Comparison of ENCODE assay signal across 30 cellular contexts in genomic region chr3:127585813-127586165, GRCh38.
"Had no signal": no experiment of that assay in that cellular context is flagged by ENCODE, and none has a peak within 500 bp of the region (broad histone marks: within the 10 kb centered on the region; RNA-seq: fewer than 3 reads in every experiment).

No MANE protein-coding gene starts in this region.

- H3K4me3 ChIP-seq: SJSA1 had no signal

- H3K27ac ChIP-seq: SJSA1 had no signal

- H3K27me3 Mint-ChIP-seq: activated B cell treated with CpG ODN at 0.5 μM for 24 hours; activated CD4-positive, alpha-beta memory T cell treated with anti-CD3 and anti-CD28 coated beads for 36 hours; activated naive CD4-positive, alpha-beta T cell treated with anti-CD3 and anti-CD28 coated beads, Interleukin-2, amount 10 ng/mL, durations not matched to agents 7 days and 5 days; activated naive CD8-positive, alpha-beta T cell; activated naive CD8-positive, alpha-beta T cell treated with anti-CD3 and anti-CD28 coated beads, Interleukin-2, amount 50 U/mL, for 24 hours; T-cell had no signal

- ATAC-seq: activated naive CD8-positive, alpha-beta T cell treated with anti-CD3 and anti-CD28 coated beads, Interleukin-2, amount 50 U/mL, for 24 hours; activated T-cell treated with anti-CD3 and anti-CD28 coated beads, Interleukin-2, amount 50 U/mL, for 4 hours; Panc1; T-cell had no signal

- H3K9me3 ChIP-seq: SJSA1, SK-N-SH had no signal

- H3K27me3 ChIP-seq: SJSA1 had no signal

- DNase-seq: activated B cell treated with CpG ODN at 0.5 μM for 24 hours; activated CD4-positive, alpha-beta memory T cell treated with anti-CD3 and anti-CD28 coated beads for 36 hours; activated CD4-positive, alpha-beta T cell treated with anti-CD3 and anti-CD28 coated beads for 4 hours; activated CD4-positive, alpha-beta T cell treated with anti-CD3 and anti-CD28 coated beads, Interleukin-2, amount 50 U/mL, for 1 hour; activated CD4-positive, CD25-positive, alpha-beta regulatory T cell treated with anti-CD3 and anti-CD28 coated beads, Interleukin-2, amount 50 U/mL, for 72 hours; activated CD8-positive, alpha-beta memory T cell treated with anti-CD3 and anti-CD28 coated beads, Interleukin-2, amount 50 U/mL, for 4 hours; activated effector memory CD4-positive, alpha-beta T cell treated with Interleukin-2 at 50 U/mL for 16 hours; activated naive CD4-positive, alpha-beta T cell treated with anti-CD3 and anti-CD28 coated beads, Interleukin-2, amount 10 ng/mL, durations not matched to agents 7 days and 5 days; activated naive CD8-positive, alpha-beta T cell treated with anti-CD3 and anti-CD28 coated beads, Interleukin-2, amount 50 U/mL, for 24 hours; activated T-cell treated with anti-CD3 and anti-CD28 coated beads for 4 hours; activated T-cell treated with anti-CD3 and anti-CD28 coated beads, Interleukin-2, amount 50 U/mL, for 4 hours; anterior cingulate cortex; cerebellar nuclear complex; NCI-H1105; NCI-H1417 treated with DMSO at 0.1 percent for 48 hours; NCI-H187 treated with DMSO at 0.1 percent for 48 hours; NCI-H2081; NCI-H2171 treated with DMSO at 0.1 percent for 48 hours; NCI-H226; NCI-H446 treated with DMSO at 0.1 percent for 48 hours; NCI-H524 treated with DMSO at 0.1 percent for 48 hours; SHP77 treated with DMSO at 0.1 percent for 48 hours; SK-N-SH; T-cell; T-helper 2 cell; T-helper 9 cell had no signal

- H3K4me3 Mint-ChIP-seq: activated B cell treated with CpG ODN at 0.5 μM for 24 hours; activated CD4-positive, alpha-beta memory T cell treated with anti-CD3 and anti-CD28 coated beads for 36 hours; activated naive CD4-positive, alpha-beta T cell treated with anti-CD3 and anti-CD28 coated beads, Interleukin-2, amount 10 ng/mL, durations not matched to agents 7 days and 5 days; activated naive CD8-positive, alpha-beta T cell; activated naive CD8-positive, alpha-beta T cell treated with anti-CD3 and anti-CD28 coated beads, Interleukin-2, amount 50 U/mL, for 24 hours; activated T-cell treated with anti-CD3 and anti-CD28 coated beads, Interleukin-2, amount 50 U/mL, for 4 hours; T-cell had no signal

- H3K36me3 Mint-ChIP-seq: activated CD4-positive, alpha-beta memory T cell treated with anti-CD3 and anti-CD28 coated beads for 36 hours; T-cell had no signal

- H3K9me3 Mint-ChIP-seq: activated B cell treated with CpG ODN at 0.5 μM for 24 hours; activated CD4-positive, alpha-beta memory T cell treated with anti-CD3 and anti-CD28 coated beads for 36 hours; activated naive CD4-positive, alpha-beta T cell treated with anti-CD3 and anti-CD28 coated beads, Interleukin-2, amount 10 ng/mL, durations not matched to agents 7 days and 5 days; activated naive CD8-positive, alpha-beta T cell treated with anti-CD3 and anti-CD28 coated beads, Interleukin-2, amount 50 U/mL, for 24 hours; activated T-cell treated with anti-CD3 and anti-CD28 coated beads, Interleukin-2, amount 50 U/mL, for 4 hours; brain; T-cell had no signal

- H3K27ac Mint-ChIP-seq: activated B cell treated with CpG ODN at 0.5 μM for 24 hours; activated CD4-positive, alpha-beta memory T cell treated with anti-CD3 and anti-CD28 coated beads for 36 hours; activated naive CD4-positive, alpha-beta T cell treated with anti-CD3 and anti-CD28 coated beads, Interleukin-2, amount 10 ng/mL, durations not matched to agents 7 days and 5 days; activated naive CD8-positive, alpha-beta T cell; activated naive CD8-positive, alpha-beta T cell treated with anti-CD3 and anti-CD28 coated beads, Interleukin-2, amount 50 U/mL, for 24 hours; brain had no signal
